In the genomic region with DNA sequence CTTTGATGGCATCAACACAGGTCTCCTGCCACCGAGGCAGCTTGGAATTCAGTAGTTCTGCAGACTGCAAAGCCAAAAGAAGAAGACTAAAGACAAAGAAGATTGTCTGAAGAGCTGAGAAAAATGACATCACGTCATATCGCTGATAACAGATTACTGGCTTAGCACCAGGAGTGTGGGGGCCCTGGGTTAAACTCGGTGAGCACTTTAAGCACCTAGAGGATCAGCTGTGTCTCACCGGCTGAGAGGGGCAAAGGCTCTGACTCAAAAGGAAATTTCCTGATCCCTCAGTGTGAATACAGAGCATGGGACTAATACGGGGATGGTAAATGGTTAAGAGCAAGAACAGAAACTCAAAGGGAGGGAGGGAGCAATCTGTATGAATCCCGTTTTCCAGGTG, we compare ENCODE assay signal across 27 cellular contexts.
"Had no signal": no experiment of that assay in that cellular context is flagged by ENCODE, and none has a peak within 500 bp of the region (broad histone marks: within the 10 kb centered on the region; RNA-seq: fewer than 3 reads in every experiment).

No MANE protein-coding gene starts in this region.

- H3K9me3 ChIP-seq: adrenal gland, ascending aorta, colonic mucosa, esophagus muscularis mucosa, gastroesophageal sphincter, heart left ventricle, testis, vagina had no signal

- H3K4me3 Mint-ChIP-seq: activated CD8-positive, alpha-beta T cell treated with anti-CD3 and anti-CD28 coated beads, Interleukin-2, amount 10 ng/mL, durations not matched to agents 7 days and 5 days; activated naive CD8-positive, alpha-beta T cell; central memory CD8-positive, alpha-beta T cell; effector memory CD8-positive, alpha-beta T cell; memory B cell; nephron progenitor cell; stimulated activated memory B cell treated with anti-CD40 and anti-IgM and Interleukin-4, amounts not matched to agents 10 μg/mL and 1 μg/mL and 100 μg/mL, for 72 hours; T-helper 2 cell treated with Interferon-gamma antibody and Interleukin-4, amounts not matched to agents 5 μg/mL and 100 μg/mL, for 36 hours had no signal

- DNase-seq: activated CD4-positive, alpha-beta T cell treated with anti-CD3 and anti-CD28 coated beads for 1 hour; activated CD4-positive, alpha-beta T cell treated with anti-CD3 and anti-CD28 coated beads, Interleukin-2, amount 50 U/mL, for 1 hour; activated CD8-positive, alpha-beta T cell treated with anti-CD3 and anti-CD28 coated beads, Interleukin-2, amount 10 ng/mL, durations not matched to agents 7 days and 5 days; activated naive CD4-positive, alpha-beta T cell; adrenal gland; colonic mucosa; dorsolateral prefrontal cortex; effector memory CD8-positive, alpha-beta T cell; heart left ventricle; left ventricle myocardium superior; nephron progenitor cell; small intestine; stimulated activated CD4-positive, alpha-beta T cell treated with anti-CD3 and anti-CD28 coated beads, Interleukin-15, amount 100 ng/mL, for 24 hours; testis; trophoblast cell had no signal

- H3K4me1 ChIP-seq: adrenal gland, ascending aorta, colonic mucosa, esophagus muscularis mucosa, gastroesophageal sphincter, heart left ventricle, testis, vagina had no signal

- H3K9me3 Mint-ChIP-seq: central memory CD8-positive, alpha-beta T cell; effector memory CD8-positive, alpha-beta T cell; memory B cell; stimulated activated memory B cell treated with anti-CD40 and anti-IgM and Interleukin-4, amounts not matched to agents 10 μg/mL and 1 μg/mL and 100 μg/mL, for 72 hours; T-helper 2 cell treated with Interferon-gamma antibody and Interleukin-4, amounts not matched to agents 5 μg/mL and 100 μg/mL, for 36 hours had no signal

- H3K27ac ChIP-seq: adrenal gland, ascending aorta, colonic mucosa, dorsolateral prefrontal cortex, esophagus muscularis mucosa, gastroesophageal sphincter, heart left ventricle, parathyroid adenoma, testis, vagina, VCaP had no signal

- H3K27me3 Mint-ChIP-seq: activated naive CD8-positive, alpha-beta T cell; central memory CD8-positive, alpha-beta T cell had no signal

- H3K27ac Mint-ChIP-seq: activated CD8-positive, alpha-beta T cell treated with anti-CD3 and anti-CD28 coated beads, Interleukin-2, amount 10 ng/mL, durations not matched to agents 7 days and 5 days; activated naive CD8-positive, alpha-beta T cell; effector memory CD8-positive, alpha-beta T cell; memory B cell; nephron progenitor cell; stimulated activated memory B cell treated with anti-CD40 and anti-IgM and Interleukin-4, amounts not matched to agents 10 μg/mL and 1 μg/mL and 100 μg/mL, for 72 hours; T-helper 2 cell treated with Interferon-gamma antibody and Interleukin-4, amounts not matched to agents 5 μg/mL and 100 μg/mL, for 36 hours had no signal

- H3K27me3 ChIP-seq: adrenal gland, ascending aorta, colonic mucosa, dorsolateral prefrontal cortex, esophagus muscularis mucosa, gastroesophageal sphincter, heart left ventricle, testis, vagina had no signal

- H3K4me1 Mint-ChIP-seq: central memory CD8-positive, alpha-beta T cell; nephron progenitor cell had no signal

- H3K9ac ChIP-seq: parathyroid adenoma had no signal

- H3K4me3 ChIP-seq: adrenal gland, ascending aorta, colonic mucosa, dorsolateral prefrontal cortex, esophagus muscularis mucosa, gastroesophageal sphincter, heart left ventricle, testis, vagina had no signal

- ATAC-seq: activated CD8-positive, alpha-beta T cell treated with anti-CD3 and anti-CD28 coated beads, Interleukin-2, amount 10 ng/mL, durations not matched to agents 7 days and 5 days; effector memory CD8-positive, alpha-beta T cell; gastroesophageal sphincter; heart left ventricle; left ventricle myocardium superior; sciatic nerve; stimulated activated memory B cell treated with anti-CD40 and anti-IgM and Interleukin-4, amounts not matched to agents 10 μg/mL and 1 μg/mL and 100 μg/mL, for 72 hours had no signal

- H3K36me3 Mint-ChIP-seq: activated naive CD8-positive, alpha-beta T cell had no signal
